ENCODE assay signal across 6 cellular contexts in genomic region chr12:113712481-113712880, GRCh38.
"Had no signal": no experiment of that assay in that cellular context is flagged by ENCODE, and none has a peak within 500 bp of the region (broad histone marks: within the 10 kb centered on the region; RNA-seq: fewer than 3 reads in every experiment).

No MANE protein-coding gene starts in this region.

- DNase-seq: H9, HCEC 1CT, KBM-7 had no signal

- H3K27ac ChIP-seq: HL-60 had no signal

- H3K4me3 ChIP-seq: GM23338 had no signal

- H3K4me2 ChIP-seq: GM23338 had no signal

- ATAC-seq: GM23338, HepG2 had no signal
